In genomic region chr12:111953455-111953854, GRCh38 we compare ENCODE assay signal across 27 cellular contexts. TPM values are rescaled to one million over a fixed set of nuclear protein-coding genes. Genes with fewer than 3 reads are reported as not detected.
A peak's percentile ranks its signal among the peaks of the same experiment; 100 is the strongest.
DNase-seq lines count a peak whose midpoint lies in the region; ATAC-seq, FAIRE-seq and TF ChIP-seq lines count a peak whose summit lies in the region.
"Had no signal": no experiment of that assay in that cellular context is flagged by ENCODE, and none has a peak within 500 bp of the region (broad histone marks: within the 10 kb centered on the region; RNA-seq: fewer than 3 reads in every experiment).

No MANE protein-coding gene starts in this region.

- H4K20me1 ChIP-seq in endothelial cell of umbilical vein (replicated peaks; ENCODE audit: control insufficient read depth, extremely low read depth, insufficient read depth, low read length) (no peaks in the 10 kb centered on the region), HepG2 (ENCODE audit: insufficient read depth, low read length) (no peaks in the 10 kb centered on the region)
- H4K20me1 ChIP-seq: BLaER1 treated with 17β-estradiol and CSF1 and Interleukin-3, amounts not matched to agents 10 nM and 100 nM had no signal

- no peak for TF ChIP-seq CTCF in heart right ventricle (IDR thresholded peaks at IDR 0.05)
- no peak for TF ChIP-seq CTCF in endothelial cell of umbilical vein (IDR thresholded peaks at IDR 0.05; ENCODE audit: extremely low read depth in 1 of 2, insufficient read depth in 1 of 2, low read depth in 1 of 2, low read length in 2 of 2)
- no peak for TF ChIP-seq CTCF in HepG2 (CRISPR knock-in tag; IDR thresholded peaks at IDR 0.05)

- H3K36me3 ChIP-seq in heart right ventricle, result peaks cover 0 to 31% (median 0%) of the 10 kb centered on the region in 9 donors
- H3K36me3 ChIP-seq in endothelial cell of umbilical vein (ENCODE audit: control insufficient read depth in 2 of 2, extremely low read depth in 1 of 2, insufficient read depth in 2 of 2, low read length in 2 of 2), result no peaks in the 10 kb centered on the region
- no peaks in the 10 kb centered on the region for H3K36me3 ChIP-seq in HepG2 (replicated peaks in 1 of 2; ENCODE audit: control insufficient read depth in 1 of 2, insufficient read depth in 2 of 2, low read length in 2 of 2)
- H3K36me3 ChIP-seq: vagina had no signal

- peak; percentile 39 for ATAC-seq in left ventricle myocardium superior
- no peak for ATAC-seq in heart right ventricle
- no peak for ATAC-seq in HepG2
- ATAC-seq: activated CD8-positive, alpha-beta T cell treated with anti-CD3 and anti-CD28 coated beads, Interleukin-2, amount 10 ng/mL, durations not matched to agents 7 days and 5 days; effector memory CD8-positive, alpha-beta T cell; GM12878 had no signal

- CTCF ChIA-PET in endothelial cell of umbilical vein (lab: Charles Lee) (interaction anchor here (0.8 to 2.1 kb wide), 3 partner anchors 8 to 16 kb away, joined by 3 to 11 read pairs (median 4); no protein-coding TSS in a partner anchor), HepG2 (lab: Yijun Ruan, JAX; ENCODE audit: low intra/inter-chr PET ratio, low total read pairs) (no interaction called here)

- no peak overlapping the region for H3K9ac ChIP-seq in endothelial cell of umbilical vein (replicated peaks; ENCODE audit: extremely low read depth, insufficient read depth, low read length)
- H3K9ac ChIP-seq in HepG2 (ENCODE audit: insufficient read depth, low read depth, low read length), result no peak overlapping the region
- H3K9ac ChIP-seq: BLaER1 treated with 17β-estradiol and CSF1 and Interleukin-3, amounts not matched to agents 10 nM and 100 nM; parathyroid adenoma had no signal

- no peak overlapping the region for H2AFZ ChIP-seq in endothelial cell of umbilical vein (ENCODE audit: low read depth, low read length)
- no peak overlapping the region for H2AFZ ChIP-seq in HepG2 (ENCODE audit: low read length)
- H2AFZ ChIP-seq: parathyroid adenoma had no signal

- H3K27me3 ChIP-seq in heart right ventricle, result no peaks in the 10 kb centered on the region
- no peaks in the 10 kb centered on the region for H3K27me3 ChIP-seq in endothelial cell of umbilical vein (ENCODE audit: control insufficient read depth in 2 of 2, insufficient read depth in 2 of 2, low read length in 2 of 2)
- H3K27me3 ChIP-seq in HepG2 (ENCODE audit: control insufficient read depth in 1 of 2, insufficient read depth in 2 of 2, low read length in 2 of 2), result no peaks in the 10 kb centered on the region
- H3K27me3 ChIP-seq: BLaER1 treated with 17β-estradiol and CSF1 and Interleukin-3, amounts not matched to agents 10 nM and 100 nM; esophagus muscularis mucosa; suprapubic skin; vagina had no signal

- no peak overlapping the region for H3K27ac ChIP-seq in heart right ventricle
- H3K27ac ChIP-seq in endothelial cell of umbilical vein (ENCODE audit: insufficient read depth, low read depth, low read length), result no peak overlapping the region
- H3K27ac ChIP-seq in HepG2 (ENCODE audit: extremely low read length, insufficient read depth, low read length), result no peak overlapping the region
- H3K27ac ChIP-seq: BLaER1 treated with 17β-estradiol and CSF1 and Interleukin-3, amounts not matched to agents 10 nM and 100 nM; esophagus muscularis mucosa; parathyroid adenoma; suprapubic skin; vagina had no signal

- intact Hi-C loops in left ventricle myocardium superior (cut with micrococcal nuclease) (no loop called here), heart right ventricle (cut with DNase I) (no loop called here), endothelial cell of umbilical vein (cut with micrococcal nuclease) (no loop called here), HepG2 (cut with micrococcal nuclease; ENCODE audit: unreplicated experiment) (no loop called here)

- TF ChIP-seq EP300 in HepG2 (IDR thresholded peaks at IDR 0.05; ENCODE audit: low read depth in 2 of 2, low read length in 2 of 2), result no peak
- no peak for TF ChIP-seq EP300 in HepG2 (CRISPR knock-in tag; IDR thresholded peaks at IDR 0.05; ENCODE audit: borderline replicate concordance)

- H3K9me1 ChIP-seq in endothelial cell of umbilical vein (replicated peaks; ENCODE audit: control insufficient read depth, extremely low read depth, insufficient read depth, low read length), result no peaks in the 10 kb centered on the region

- peaks cover 0 to 8% (median 0%) of the 10 kb centered on the region in 9 donors for H3K4me1 ChIP-seq in heart right ventricle
- H3K4me1 ChIP-seq in endothelial cell of umbilical vein (ENCODE audit: control insufficient read depth, extremely low read depth, insufficient read depth, low read length), result no peaks in the 10 kb centered on the region
- peaks cover 9% of the 10 kb centered on the region for H3K4me1 ChIP-seq in HepG2 (ENCODE audit: insufficient read depth, low read length)
- H3K4me1 ChIP-seq: BLaER1 treated with 17β-estradiol and CSF1 and Interleukin-3, amounts not matched to agents 10 nM and 100 nM; esophagus muscularis mucosa; suprapubic skin; vagina had no signal

- WGBS in heart right ventricle, 2 donors, result 42 to 48% methylated on average over 4 of the region's 4 CpGs
- WGBS in HepG2 (ENCODE audit: low lambda C conversion rate), result 63% methylated on average over 4 of the region's 4 CpGs

- BruUV-seq in endothelial cell of umbilical vein (replicated peaks; lab: Mats Ljungman, UMichigan) (no TSS peak), HepG2 (replicated peaks; lab: Mats Ljungman, UMichigan) (no TSS peak)

- in situ Hi-C loops in HepG2 (cut with HindIII; ENCODE audit: extremely low pct_ligation_motif_present, low pct_unique_long_range_greater_than_20kb), result no loop called here

- dilution Hi-C loops in endothelial cell of umbilical vein (cut with MboI; ENCODE audit: extremely low pct_ligation_motif_present, low sequenced_read_pairs), result no loop called here

- peak; percentile 82 for FAIRE-seq in endothelial cell of umbilical vein (lab: Jason Lieb, UNC)
- peak; percentile 18 for FAIRE-seq in HepG2 (lab: Jason Lieb, UNC)
- FAIRE-seq: GM12878, H1, HTR-8/SVneo, RCC 7860 had no signal

- no peak overlapping the region for H3K4me3 ChIP-seq in heart right ventricle
- no peak overlapping the region for H3K4me3 ChIP-seq in endothelial cell of umbilical vein (replicated peaks in 1 of 3; ENCODE audit: insufficient read depth in 1 of 3, low read depth in 1 of 3, low read length in 3 of 3)
- no peak overlapping the region for H3K4me3 ChIP-seq in HepG2 (replicated peaks in 1 of 3; ENCODE audit: insufficient read depth in 1 of 3, low read depth in 2 of 3, low read length in 3 of 3)
- H3K4me3 ChIP-seq: BLaER1 treated with 17β-estradiol and CSF1 and Interleukin-3, amounts not matched to agents 10 nM and 100 nM; esophagus muscularis mucosa; GM12878; suprapubic skin; vagina had no signal

- peaks cover 0 to 7% (median 0%) of the 10 kb centered on the region in 11 donors for H3K9me3 ChIP-seq in heart right ventricle
- H3K9me3 ChIP-seq in endothelial cell of umbilical vein (replicated peaks; ENCODE audit: control insufficient read depth, insufficient read depth, low read length), result no peaks in the 10 kb centered on the region
- H3K9me3 ChIP-seq in HepG2 (ENCODE audit: low read length), result peaks cover 24% of the 10 kb centered on the region
- H3K9me3 ChIP-seq: esophagus muscularis mucosa, suprapubic skin, vagina had no signal

- POLR2A ChIA-PET in endothelial cell of umbilical vein (lab: Charles Lee), result interaction anchor here (0.5 kb wide), 1 partner anchor 159 kb away, joined by 8 read pairs; no protein-coding TSS in a partner anchor
- POLR2A ChIA-PET in HepG2 (lab: Yijun Ruan, JAX), result no interaction called here

- no peak for TF ChIP-seq RAD21 in HepG2 (CRISPR knock-in tag; IDR thresholded peaks at IDR 0.05)

- no peak for TF ChIP-seq POLR2A in endothelial cell of umbilical vein (IDR thresholded peaks at IDR 0.05; ENCODE audit: low read depth, low read length)
- no peak for TF ChIP-seq POLR2A in HepG2 (IDR thresholded peaks at IDR 0.05; ENCODE audit: insufficient read depth in 1 of 2, low read depth in 2 of 2, low read length in 2 of 2)

- H3K4me2 ChIP-seq in endothelial cell of umbilical vein (ENCODE audit: insufficient read depth, low read length) (no peak overlapping the region), HepG2 (ENCODE audit: low read depth, low read length) (no peak overlapping the region)
- H3K4me2 ChIP-seq: BLaER1 treated with 17β-estradiol and CSF1 and Interleukin-3, amounts not matched to agents 10 nM and 100 nM had no signal

- DNase-seq in left ventricle myocardium superior (no peak), heart right ventricle (no peak), endothelial cell of umbilical vein (ENCODE audit: low read depth, low spot score) (peak; percentile 84), HepG2 (ENCODE audit: low spot score) (peak; percentile 33), HT-29 (ENCODE audit: low spot score) (no peak), AG08396 (ENCODE audit: low spot score) (no peak), NCI-H526 treated with DMSO at 0.1 percent for 48 hours (lab: John Stamatoyannopoulos, UW) (no peak), NCI-H748 treated with DMSO at 0.1 percent for 48 hours (lab: John Stamatoyannopoulos, UW) (no peak)
- DNase-seq: ACHN; activated CD4-positive, CD25-positive, alpha-beta regulatory T cell treated with anti-CD3 and anti-CD28 coated beads, Interleukin-2, amount 50 U/mL, for 72 hours; activated CD8-positive, alpha-beta T cell treated with anti-CD3 and anti-CD28 coated beads, Interleukin-2, amount 10 ng/mL, durations not matched to agents 7 days and 5 days; activated effector memory CD4-positive, alpha-beta T cell treated with Interleukin-2 at 50 U/mL for 16 hours; activated T-cell treated with anti-CD3 and anti-CD28 coated beads for 4 hours; DMS79 treated with DMSO at 0.1 percent for 48 hours; effector memory CD8-positive, alpha-beta T cell; NCI-H1694 treated with DMSO at 0.1 percent for 48 hours; NCI-H526; stimulated activated CD4-positive, alpha-beta T cell treated with anti-CD3 and anti-CD28 coated beads, Interleukin-1b, Interleukin-23, amount 100 ng/mL, for 48 hours had no signal

- H3K79me2 ChIP-seq in endothelial cell of umbilical vein (ENCODE audit: control insufficient read depth, insufficient read depth, low read length), result no peaks in the 10 kb centered on the region
- H3K79me2 ChIP-seq in HepG2 (ENCODE audit: insufficient read depth, low read length), result no peaks in the 10 kb centered on the region

RNA-seq across cellular contexts. Expression of gene TMEM116, which starts 59.5 kb away (rescaled TPM):
- total RNA-seq in left ventricle myocardium superior (49.3 TPM), heart right ventricle (10 to 100 TPM; 31.2 to 54.1 (median 40.7) TPM), endothelial cell of umbilical vein (1.6 TPM in 2 replicates), HepG2 (2016; rRNA removed; fragmentation: Illumina TruSeq; extraction: Trizol) (11.5 and 14.0 TPM in 2 replicates)
- polyA plus RNA-seq in heart right ventricle (10 to 100 TPM; 13.3 to 33.7 TPM), endothelial cell of umbilical vein (2.9 and 3.9 TPM in 2 replicates), HepG2 (2011; rRNA removed) (16.4 and 17.8 TPM in 2 replicates)
- polyA plus RNA-seq in endothelial cell of umbilical vein (2011; cell fraction: cytosol; rRNA removed), result 2.5 and 2.7 TPM in 2 replicates
- 2.8 and 3.3 TPM in 2 replicates for polyA plus RNA-seq in endothelial cell of umbilical vein (2011; cell fraction: nucleus; rRNA removed)
- polyA plus RNA-seq in endothelial cell of umbilical vein (2012), result 1.7 and 2.2 TPM in 2 replicates
- 4.4 and 4.9 TPM in 2 replicates for polyA minus RNA-seq in endothelial cell of umbilical vein
- 10.5 TPM for polyA minus RNA-seq in endothelial cell of umbilical vein (2011; cell fraction: cytosol; rRNA and poly(A)+ RNA removed)
- 1.6 and 4.6 TPM in 2 replicates for polyA minus RNA-seq in endothelial cell of umbilical vein (2011; cell fraction: nucleus; rRNA and poly(A)+ RNA removed)
- 16.2 and 16.3 TPM in 2 replicates for total RNA-seq in HepG2 (2016; cell fraction: cytosol; rRNA removed; fragmentation: Illumina TruSeq; extraction: Trizol; ENCODE audit: low read depth)
- 11.3 and 12.0 TPM in 2 replicates for total RNA-seq in HepG2 (2016; cell fraction: insoluble cytoplasmic fraction; rRNA removed; fragmentation: Illumina TruSeq; extraction: Trizol)
- 19.0 and 19.7 TPM in 2 replicates for total RNA-seq in HepG2 (2016; cell fraction: membrane; rRNA removed; fragmentation: Illumina TruSeq; extraction: Trizol)
- 10.1 and 13.8 TPM in 2 replicates for total RNA-seq in HepG2 (2016; cell fraction: nucleus; rRNA removed; fragmentation: Illumina TruSeq; extraction: Trizol)
- polyA plus RNA-seq in HepG2 (2011; cell fraction: cytosol; rRNA removed), result 12.8 and 17.1 TPM in 2 replicates
- 11.8 and 11.9 TPM in 2 replicates for polyA plus RNA-seq in HepG2 (2011; cell fraction: nucleus; rRNA removed)
- 8.2 and 10.9 TPM in 2 replicates for polyA plus RNA-seq in HepG2 (2012)
- 9.4 and 15.0 TPM in 2 replicates for polyA plus RNA-seq in HepG2 (2016; cell fraction: cytosol; fragmentation: Illumina TruSeq; extraction: Trizol; ENCODE audit: low read depth)
- polyA plus RNA-seq in HepG2 (2016; cell fraction: insoluble cytoplasmic fraction; fragmentation: Illumina TruSeq; extraction: Trizol; ENCODE audit: low read depth), result 9.7 and 10.6 TPM in 2 replicates
- polyA plus RNA-seq in HepG2 (2016; cell fraction: membrane; fragmentation: Illumina TruSeq; extraction: Trizol; ENCODE audit: low read depth), result 14.4 and 15.5 TPM in 2 replicates
- polyA plus RNA-seq in HepG2 (2016; cell fraction: nucleus; fragmentation: Illumina TruSeq; extraction: Trizol; ENCODE audit: insufficient read depth, low read depth), result 14.6 and 15.5 TPM in 2 replicates
- polyA minus RNA-seq in HepG2 (2011; rRNA and poly(A)+ RNA removed; ENCODE audit: low replicate concordance), result 12.7 and 18.4 TPM in 2 replicates
- polyA minus RNA-seq in HepG2 (2011; cell fraction: cytosol; rRNA and poly(A)+ RNA removed), result 7.5 and 7.6 TPM in 2 replicates
- polyA minus RNA-seq in HepG2 (2011; cell fraction: nucleus; rRNA and poly(A)+ RNA removed), result 17.8 and 18.7 TPM in 2 replicates
- 2.2 and 3.5 TPM in 2 replicates for total RNA-seq in HT-29 (2014; rRNA removed; shearing (Covaris generic))

RNA-seq across cellular contexts. Expression of gene ERP29, which starts 59.8 kb away (rescaled TPM):
- total RNA-seq in left ventricle myocardium superior, result 55.0 TPM
- total RNA-seq in heart right ventricle, result 10 to 100 TPM; 36.3 to 77.4 (median 46.6) TPM
- polyA plus RNA-seq in heart right ventricle, result 10 to 100 TPM; 39.4 to 58.2 TPM
- total RNA-seq in endothelial cell of umbilical vein, result 108 and 116 TPM in 2 replicates
- 56.1 and 77.1 TPM in 2 replicates for polyA plus RNA-seq in endothelial cell of umbilical vein
- 94.4 and 109 TPM in 2 replicates for polyA plus RNA-seq in endothelial cell of umbilical vein (2011; cell fraction: cytosol; rRNA removed)
- polyA plus RNA-seq in endothelial cell of umbilical vein (2011; cell fraction: nucleus; rRNA removed), result 39.8 and 55.6 TPM in 2 replicates
- polyA plus RNA-seq in endothelial cell of umbilical vein (2012), result 96.5 and 111 TPM in 2 replicates
- 37.2 and 38.9 TPM in 2 replicates for polyA minus RNA-seq in endothelial cell of umbilical vein
- 48.1 TPM for polyA minus RNA-seq in endothelial cell of umbilical vein (2011; cell fraction: cytosol; rRNA and poly(A)+ RNA removed)
- polyA minus RNA-seq in endothelial cell of umbilical vein (2011; cell fraction: nucleus; rRNA and poly(A)+ RNA removed), result 9.6 and 10.2 TPM in 2 replicates
- 67.6 and 147 TPM in 2 replicates for total RNA-seq in HepG2 (2016; rRNA removed; fragmentation: Illumina TruSeq; extraction: Trizol)
- total RNA-seq in HepG2 (2016; cell fraction: cytosol; rRNA removed; fragmentation: Illumina TruSeq; extraction: Trizol; ENCODE audit: low read depth), result 27.5 and 33.1 TPM in 2 replicates
- total RNA-seq in HepG2 (2016; cell fraction: insoluble cytoplasmic fraction; rRNA removed; fragmentation: Illumina TruSeq; extraction: Trizol), result 65.3 and 155 TPM in 2 replicates
- 54.7 and 62.6 TPM in 2 replicates for total RNA-seq in HepG2 (2016; cell fraction: membrane; rRNA removed; fragmentation: Illumina TruSeq; extraction: Trizol)
- 94.1 and 104 TPM in 2 replicates for total RNA-seq in HepG2 (2016; cell fraction: nucleus; rRNA removed; fragmentation: Illumina TruSeq; extraction: Trizol)
- 111 and 120 TPM in 2 replicates for polyA plus RNA-seq in HepG2 (2011; rRNA removed)
- polyA plus RNA-seq in HepG2 (2011; cell fraction: cytosol; rRNA removed), result 108 and 114 TPM in 2 replicates
- 34.4 and 41.3 TPM in 2 replicates for polyA plus RNA-seq in HepG2 (2011; cell fraction: nucleus; rRNA removed)
- 141 and 166 TPM in 2 replicates for polyA plus RNA-seq in HepG2 (2012)
- polyA plus RNA-seq in HepG2 (2016; cell fraction: cytosol; fragmentation: Illumina TruSeq; extraction: Trizol; ENCODE audit: low read depth), result 43.0 and 45.1 TPM in 2 replicates
- polyA plus RNA-seq in HepG2 (2016; cell fraction: insoluble cytoplasmic fraction; fragmentation: Illumina TruSeq; extraction: Trizol; ENCODE audit: low read depth), result 89.3 and 89.8 TPM in 2 replicates
- polyA plus RNA-seq in HepG2 (2016; cell fraction: membrane; fragmentation: Illumina TruSeq; extraction: Trizol; ENCODE audit: low read depth), result 67.3 and 70.7 TPM in 2 replicates
- 224 and 238 TPM in 2 replicates for polyA plus RNA-seq in HepG2 (2016; cell fraction: nucleus; fragmentation: Illumina TruSeq; extraction: Trizol; ENCODE audit: insufficient read depth, low read depth)
- polyA minus RNA-seq in HepG2 (2011; rRNA and poly(A)+ RNA removed; ENCODE audit: low replicate concordance), result 45.4 and 67.6 TPM in 2 replicates
- 45.6 and 46.9 TPM in 2 replicates for polyA minus RNA-seq in HepG2 (2011; cell fraction: cytosol; rRNA and poly(A)+ RNA removed)
- 25.5 and 27.4 TPM in 2 replicates for polyA minus RNA-seq in HepG2 (2011; cell fraction: nucleus; rRNA and poly(A)+ RNA removed)
- 74.4 and 80.1 TPM in 2 replicates for total RNA-seq in HT-29 (2014; rRNA removed; shearing (Covaris generic))

Comparison
In these comparisons a context has a peak if more than half of its experiments do, and no peak if none do; other contexts are left out.
1. DNase-seq: peak in endothelial cell of umbilical vein (single experiment) and HepG2 (single experiment); none in left ventricle myocardium superior (single experiment), heart right ventricle (0 of 2), HT-29 (single experiment), AG08396 (single experiment), NCI-H526 treated with DMSO at 0.1 percent for 48 hours (single experiment) and NCI-H748 treated with DMSO at 0.1 percent for 48 hours (single experiment).